19 cellular contexts compared by ENCODE assay signal in genomic region chr10:22271786-22272185, GRCh38. TPM values are rescaled to one million over a fixed set of nuclear protein-coding genes. Genes with fewer than 3 reads are reported as not detected.
"Had no signal": no experiment of that assay in that cellular context is flagged by ENCODE, and none has a peak within 500 bp of the region (broad histone marks: within the 10 kb centered on the region; RNA-seq: fewer than 3 reads in every experiment).

No MANE protein-coding gene starts in this region.

- H3K4me3 Mint-ChIP-seq: endodermal cell; naive B cell; stimulated activated memory B cell treated with anti-CD40 and anti-IgM and Interleukin-4, amounts not matched to agents 10 μg/mL and 1 μg/mL and 100 μg/mL, for 72 hours had no signal

- H3K27ac Mint-ChIP-seq: endodermal cell; naive B cell; stimulated activated memory B cell treated with anti-CD40 and anti-IgM and Interleukin-4, amounts not matched to agents 10 μg/mL and 1 μg/mL and 100 μg/mL, for 72 hours had no signal

- H3K36me3 ChIP-seq: cardiac muscle cell, pancreas, sigmoid colon, tibial artery had no signal

- DNase-seq: activated CD8-positive, alpha-beta memory T cell treated with anti-CD3 and anti-CD28 coated beads for 24 hours; activated gamma-delta T cell; dorsolateral prefrontal cortex; endodermal cell; erythroblast; islet precursor cell; naive B cell; pancreas; sigmoid colon; tibial artery had no signal

- H3K4me1 Mint-ChIP-seq: endodermal cell; stimulated activated memory B cell treated with anti-CD40 and anti-IgM and Interleukin-4, amounts not matched to agents 10 μg/mL and 1 μg/mL and 100 μg/mL, for 72 hours had no signal

- H3K9me3 Mint-ChIP-seq: endodermal cell; naive B cell; stimulated activated memory B cell treated with anti-CD40 and anti-IgM and Interleukin-4, amounts not matched to agents 10 μg/mL and 1 μg/mL and 100 μg/mL, for 72 hours had no signal

- FAIRE-seq: astrocyte, pancreas, urothelium cell line had no signal

- H3K27me3 ChIP-seq: cardiac muscle cell, dorsolateral prefrontal cortex, hepatocyte, pancreas, sigmoid colon, tibial artery had no signal

- H3K4me3 ChIP-seq: cardiac muscle cell, dorsolateral prefrontal cortex, hepatocyte, pancreas, sigmoid colon, SK-N-MC, tibial artery had no signal

- H3K36me3 Mint-ChIP-seq: naive B cell; stimulated activated memory B cell treated with anti-CD40 and anti-IgM and Interleukin-4, amounts not matched to agents 10 μg/mL and 1 μg/mL and 100 μg/mL, for 72 hours had no signal

- ATAC-seq: pancreas; stimulated activated memory B cell treated with anti-CD40 and anti-IgM and Interleukin-4, amounts not matched to agents 10 μg/mL and 1 μg/mL and 100 μg/mL, for 72 hours had no signal

RNA-seq across cellular contexts. Expression of gene EBLN1, which starts 54.0 kb away (rescaled TPM):
- total RNA-seq: astrocyte, cardiac muscle cell, endodermal cell, glomerular endothelial cell, hepatocyte, lung microvascular endothelial cell, pancreas, sigmoid colon, subcutaneous adipose tissue had no signal
